1 cellular context compared by ENCODE assay signal in genomic region chr2:21006423-21007128, GRCh38.
TF ChIP-seq lines count a peak whose summit lies in the region.

No MANE protein-coding gene starts in this region.

TF ChIP-seq in HepG2, 621 proteins besides CTCF, POLR2A, EP300 and RAD21 (continued from another document and continues in another):
- TF ChIP-seq RELA (CRISPR knock-in tag; IDR thresholded peaks at IDR 0.05): no peak
- TF ChIP-seq ZNF543 (CRISPR knock-in tag; IDR thresholded peaks at IDR 0.05): 0 out of 2 replicates have a peak, but pooled peaks have one; percentile 57
- no peak for TF ChIP-seq ZNF879 (CRISPR knock-in tag; IDR thresholded peaks at IDR 0.05)
- TF ChIP-seq ZNF878 (CRISPR knock-in tag; IDR thresholded peaks at IDR 0.05): no peak; the same call in 1 of the 2 replicates
- TF ChIP-seq IKZF5 (CRISPR knock-in tag; IDR thresholded peaks at IDR 0.05): no peak; the same call in 1 of the 2 replicates
- TF ChIP-seq YEATS4 (CRISPR knock-in tag; IDR thresholded peaks at IDR 0.05; ENCODE audit: borderline replicate concordance): no peak
- TF ChIP-seq, protein P1, sequence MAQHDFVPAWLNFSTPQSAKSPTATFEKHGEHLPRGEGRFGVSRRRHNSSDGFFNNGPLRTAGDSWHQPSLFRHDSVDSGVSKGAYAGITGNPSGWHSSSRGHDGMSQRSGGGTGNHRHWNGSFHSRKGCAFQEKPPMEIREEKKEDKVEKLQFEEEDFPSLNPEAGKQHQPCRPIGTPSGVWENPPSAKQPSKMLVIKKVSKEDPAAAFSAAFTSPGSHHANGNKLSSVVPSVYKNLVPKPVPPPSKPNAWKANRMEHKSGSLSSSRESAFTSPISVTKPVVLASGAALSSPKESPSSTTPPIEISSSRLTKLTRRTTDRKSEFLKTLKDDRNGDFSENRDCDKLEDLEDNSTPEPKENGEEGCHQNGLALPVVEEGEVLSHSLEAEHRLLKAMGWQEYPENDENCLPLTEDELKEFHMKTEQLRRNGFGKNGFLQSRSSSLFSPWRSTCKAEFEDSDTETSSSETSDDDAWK (CRISPR knock-in tag; IDR thresholded peaks at IDR 0.05): no peak
- TF ChIP-seq THAP11 (CRISPR knock-in tag; IDR thresholded peaks at IDR 0.05): no peak; the same call in 1 of the 2 replicates
- TF ChIP-seq TBP (CRISPR knock-in tag; IDR thresholded peaks at IDR 0.05): 0 out of 2 replicates have a peak, but pooled peaks have one; percentile 55
- peak; percentile 49; the same call in 1 of the 2 replicates for TF ChIP-seq TARDBP (CRISPR knock-in tag; IDR thresholded peaks at IDR 0.05)
- TF ChIP-seq KLF11 (CRISPR knock-in tag; IDR thresholded peaks at IDR 0.05): no peak; the same call in 1 of the 2 replicates
- TF ChIP-seq HOXA3 (CRISPR knock-in tag; IDR thresholded peaks at IDR 0.05): no peak
- TF ChIP-seq ZNF383 (CRISPR knock-in tag; IDR thresholded peaks at IDR 0.05; ENCODE audit: borderline replicate concordance): no peak
- TF ChIP-seq ATF7-NPFF (CRISPR knock-in tag; IDR thresholded peaks at IDR 0.05; ENCODE audit: low read depth): peak; percentile 80
- TF ChIP-seq, protein P2, sequence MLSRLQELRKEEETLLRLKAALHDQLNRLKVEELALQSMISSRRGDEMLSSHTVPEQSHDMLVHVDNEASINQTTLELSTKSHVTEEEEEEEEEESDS (CRISPR knock-in tag; IDR thresholded peaks at IDR 0.05; ENCODE audit: borderline replicate concordance): no peak
- TF ChIP-seq JARID2 (CRISPR knock-in tag; IDR thresholded peaks at IDR 0.05; ENCODE audit: insufficient replicate concordance): no peak
- no peak for TF ChIP-seq HNF4A (CRISPR knock-in tag; IDR thresholded peaks at IDR 0.05)
- TF ChIP-seq ZNF83 (CRISPR knock-in tag; IDR thresholded peaks at IDR 0.05; ENCODE audit: borderline replicate concordance): no peak
- TF ChIP-seq KLF15 (CRISPR knock-in tag; IDR thresholded peaks at IDR 0.05; ENCODE audit: borderline replicate concordance): no peak; the same call in 1 of the 2 replicates
- no peak for TF ChIP-seq ZNF276 (CRISPR knock-in tag; IDR thresholded peaks at IDR 0.05; ENCODE audit: low read depth)
- TF ChIP-seq HOXA7 (CRISPR knock-in tag; IDR thresholded peaks at IDR 0.05): no peak
- peak; percentile 57; the same call in 1 of the 2 replicates for TF ChIP-seq ZNF232 (CRISPR knock-in tag; IDR thresholded peaks at IDR 0.05; ENCODE audit: borderline replicate concordance)
- TF ChIP-seq, protein P3, sequence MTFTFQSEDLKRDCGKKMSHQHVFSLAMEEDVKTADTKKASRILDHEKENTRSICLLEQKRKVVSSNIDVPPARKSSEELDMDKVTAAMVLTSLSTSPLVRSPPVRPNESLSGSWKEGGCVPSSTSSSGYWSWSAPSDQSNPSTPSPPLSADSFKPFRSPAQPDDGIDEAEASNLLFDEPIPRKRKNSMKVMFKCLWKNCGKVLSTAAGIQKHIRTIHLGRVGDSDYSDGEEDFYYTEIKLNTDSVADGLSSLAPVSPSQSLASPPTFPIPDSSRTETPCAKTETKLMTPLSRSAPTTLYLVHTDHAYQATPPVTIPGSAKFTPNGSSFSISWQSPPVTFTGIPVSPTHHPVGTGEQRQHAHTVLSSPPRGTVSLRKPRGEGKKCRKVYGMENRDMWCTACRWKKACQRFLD (CRISPR knock-in tag; IDR thresholded peaks at IDR 0.05; ENCODE audit: borderline replicate concordance): no peak
- peak; percentile 57; the same call in 1 of the 2 replicates for TF ChIP-seq CCDC6 (CRISPR knock-in tag; IDR thresholded peaks at IDR 0.05)
- TF ChIP-seq TGIF2 (CRISPR knock-in tag; IDR thresholded peaks at IDR 0.05): peak; percentile 37; the same call in 1 of the 2 replicates
- no peak for TF ChIP-seq ZNF639 (CRISPR knock-in tag; conservative IDR thresholded peaks at IDR 0.05)
- no peak for TF ChIP-seq KDM6A (CRISPR knock-in tag; IDR thresholded peaks at IDR 0.05; ENCODE audit: low read depth)
- no peak for TF ChIP-seq RFX1 (IDR thresholded peaks at IDR 0.05)
- TF ChIP-seq JUND (CRISPR knock-in tag; IDR thresholded peaks at IDR 0.05): no peak
- TF ChIP-seq ZFYVE20 (CRISPR knock-in tag; IDR thresholded peaks at IDR 0.05; ENCODE audit: borderline replicate concordance, low read depth): no peak; the same call in 1 of the 2 replicates
- TF ChIP-seq, protein P4, sequence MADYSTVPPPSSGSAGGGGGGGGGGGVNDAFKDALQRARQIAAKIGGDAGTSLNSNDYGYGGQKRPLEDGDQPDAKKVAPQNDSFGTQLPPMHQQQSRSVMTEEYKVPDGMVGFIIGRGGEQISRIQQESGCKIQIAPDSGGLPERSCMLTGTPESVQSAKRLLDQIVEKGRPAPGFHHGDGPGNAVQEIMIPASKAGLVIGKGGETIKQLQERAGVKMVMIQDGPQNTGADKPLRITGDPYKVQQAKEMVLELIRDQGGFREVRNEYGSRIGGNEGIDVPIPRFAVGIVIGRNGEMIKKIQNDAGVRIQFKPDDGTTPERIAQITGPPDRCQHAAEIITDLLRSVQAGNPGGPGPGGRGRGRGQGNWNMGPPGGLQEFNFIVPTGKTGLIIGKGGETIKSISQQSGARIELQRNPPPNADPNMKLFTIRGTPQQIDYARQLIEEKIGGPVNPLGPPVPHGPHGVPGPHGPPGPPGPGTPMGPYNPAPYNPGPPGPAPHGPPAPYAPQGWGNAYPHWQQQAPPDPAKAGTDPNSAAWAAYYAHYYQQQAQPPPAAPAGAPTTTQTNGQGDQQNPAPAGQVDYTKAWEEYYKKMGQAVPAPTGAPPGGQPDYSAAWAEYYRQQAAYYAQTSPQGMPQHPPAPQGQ (CRISPR knock-in tag; IDR thresholded peaks at IDR 0.05; ENCODE audit: borderline replicate concordance): no peak
- no peak for TF ChIP-seq HMG20A (CRISPR knock-in tag; IDR thresholded peaks at IDR 0.05; ENCODE audit: borderline replicate concordance)
- no peak for TF ChIP-seq TBL1XR1 (IDR thresholded peaks at IDR 0.05; ENCODE audit: borderline replicate concordance, low read length, partially characterized antibody)
- TF ChIP-seq, protein P5, sequence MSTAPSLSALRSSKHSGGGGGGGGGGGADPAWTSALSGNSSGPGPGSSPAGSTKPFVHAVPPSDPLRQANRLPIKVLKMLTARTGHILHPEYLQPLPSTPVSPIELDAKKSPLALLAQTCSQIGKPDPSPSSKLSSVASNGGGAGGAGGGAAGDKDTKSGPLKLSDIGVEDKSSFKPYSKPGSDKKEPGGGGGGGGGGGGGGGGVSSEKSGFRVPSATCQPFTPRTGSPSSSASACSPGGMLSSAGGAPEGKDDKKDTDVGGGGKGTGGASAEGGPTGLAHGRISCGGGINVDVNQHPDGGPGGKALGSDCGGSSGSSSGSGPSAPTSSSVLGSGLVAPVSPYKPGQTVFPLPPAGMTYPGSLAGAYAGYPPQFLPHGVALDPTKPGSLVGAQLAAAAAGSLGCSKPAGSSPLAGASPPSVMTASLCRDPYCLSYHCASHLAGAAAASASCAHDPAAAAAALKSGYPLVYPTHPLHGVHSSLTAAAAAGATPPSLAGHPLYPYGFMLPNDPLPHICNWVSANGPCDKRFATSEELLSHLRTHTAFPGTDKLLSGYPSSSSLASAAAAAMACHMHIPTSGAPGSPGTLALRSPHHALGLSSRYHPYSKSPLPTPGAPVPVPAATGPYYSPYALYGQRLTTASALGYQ (CRISPR knock-in tag; IDR thresholded peaks at IDR 0.05): no peak; the same call in 1 of the 2 replicates
- no peak for TF ChIP-seq ZNF24 (IDR thresholded peaks at IDR 0.05)
- TF ChIP-seq TCF7 (IDR thresholded peaks at IDR 0.05; ENCODE audit: low read depth): no peak
- no peak for TF ChIP-seq ZSCAN30 (CRISPR knock-in tag; IDR thresholded peaks at IDR 0.05)
- peak; percentile 26; the same call in 1 of the 2 replicates for TF ChIP-seq PRMT3 (CRISPR knock-in tag; IDR thresholded peaks at IDR 0.05; ENCODE audit: borderline replicate concordance, low read depth)
- TF ChIP-seq PAXIP1 (CRISPR knock-in tag; conservative IDR thresholded peaks at IDR 0.05): no peak; the same call in 1 of the 2 replicates
- no peak for TF ChIP-seq MBNL3 (CRISPR knock-in tag; conservative IDR thresholded peaks at IDR 0.05)
- no peak; the same call in 1 of the 2 replicates for TF ChIP-seq ZNF678 (CRISPR knock-in tag; IDR thresholded peaks at IDR 0.05)
- TF ChIP-seq REL (CRISPR knock-in tag; conservative IDR thresholded peaks at IDR 0.05): no peak; the same call in 1 of the 2 replicates
- no peak for TF ChIP-seq FOXP1 (IDR thresholded peaks at IDR 0.05)
- no peak for TF ChIP-seq FOXP1 (CRISPR knock-in tag; IDR thresholded peaks at IDR 0.05)
- peak; percentile 58; the same call in 1 of the 2 replicates for TF ChIP-seq ZNF224 (CRISPR knock-in tag; IDR thresholded peaks at IDR 0.05)
- TF ChIP-seq RAD51 (IDR thresholded peaks at IDR 0.05; ENCODE audit: borderline replicate concordance): no peak
